31 cellular contexts compared by ENCODE assay signal in the genomic region with DNA sequence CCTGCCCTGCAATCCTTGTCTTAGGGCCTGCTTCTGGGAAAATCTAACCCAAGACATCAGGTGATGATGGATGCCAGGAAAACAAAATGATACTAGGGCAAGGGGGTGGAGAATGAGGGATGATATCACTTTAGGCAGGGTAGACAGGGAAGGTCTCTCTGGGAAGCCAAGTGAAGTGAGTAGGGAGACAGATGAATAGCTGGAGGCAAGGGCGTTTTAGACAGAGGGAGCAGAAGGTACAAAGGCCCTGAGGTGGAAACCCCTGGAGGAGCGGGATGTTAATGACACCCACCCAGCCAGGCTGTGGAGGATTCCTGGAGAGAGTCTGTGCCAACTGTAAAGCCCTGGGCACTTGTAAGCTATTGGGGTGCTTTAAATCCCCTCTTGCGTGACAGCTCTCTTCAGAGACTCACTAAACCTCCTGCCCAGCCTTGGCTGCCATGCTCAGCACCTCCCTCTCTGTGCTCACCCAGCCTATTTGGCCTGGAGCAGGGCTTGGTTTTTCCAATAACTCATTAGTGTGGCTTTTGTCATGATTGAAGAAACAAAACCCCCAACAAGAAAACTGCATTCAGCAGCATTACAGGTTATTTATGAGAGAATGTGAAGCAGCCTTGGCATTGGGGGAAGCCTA.
"Had no signal": no experiment of that assay in that cellular context is flagged by ENCODE, and none has a peak within 500 bp of the region (broad histone marks: within the 10 kb centered on the region; RNA-seq: fewer than 3 reads in every experiment).

No MANE protein-coding gene starts in this region.

- H3K9me3 ChIP-seq: esophagus muscularis mucosa, left ventricle myocardium inferior, mucosa of descending colon, ovary, upper lobe of left lung, vagina had no signal

- H3K27ac Mint-ChIP-seq: activated CD4-positive, alpha-beta T cell treated with anti-CD3 and anti-CD28 coated beads, Interleukin-2, amount 10 ng/mL, durations not matched to agents 24 days and 14 days; activated CD8-positive, alpha-beta T cell treated with anti-CD3 and anti-CD28 coated beads for 36 hours; activated naive CD8-positive, alpha-beta T cell; activated T-cell treated with anti-CD3 and anti-CD28 coated beads, Interleukin-2, amount 50 U/mL, for 72 hours; dendritic cell treated with granulocyte-macrophage colony-stimulating factor and Interleukin-4, amounts not matched to agents 40 ng/mL and 50 ng/mL, for 4 days; natural killer cell treated with Interleukin-12 subunit alpha and Interleukin-12 subunit beta and Interleukin-15 and Interleukin-18, amount 100 ng/mL, for 72 hours; progenitor cell of endocrine pancreas; stimulated activated naive CD8-positive, alpha-beta T cell treated with anti-CD3 and anti-CD28 coated beads, Interleukin-15, amount 100 ng/mL, for 72 hours; T-helper 17 cell had no signal

- ATAC-seq: mucosa of descending colon; natural killer cell treated with Interleukin-12 subunit alpha and Interleukin-12 subunit beta and Interleukin-15 and Interleukin-18, amount 100 ng/mL, for 72 hours; sciatic nerve; T-helper 17 cell had no signal

- H3K4me3 Mint-ChIP-seq: activated CD4-positive, alpha-beta T cell treated with anti-CD3 and anti-CD28 coated beads, Interleukin-2, amount 10 ng/mL, durations not matched to agents 24 days and 14 days; activated CD8-positive, alpha-beta T cell treated with anti-CD3 and anti-CD28 coated beads for 36 hours; activated naive CD8-positive, alpha-beta T cell; activated T-cell treated with anti-CD3 and anti-CD28 coated beads, Interleukin-2, amount 50 U/mL, for 72 hours; central memory CD8-positive, alpha-beta T cell; dendritic cell treated with granulocyte-macrophage colony-stimulating factor and Interleukin-4, amounts not matched to agents 40 ng/mL and 50 ng/mL, for 4 days; natural killer cell treated with Interleukin-12 subunit alpha and Interleukin-12 subunit beta and Interleukin-15 and Interleukin-18, amount 100 ng/mL, for 72 hours; stimulated activated naive CD8-positive, alpha-beta T cell treated with anti-CD3 and anti-CD28 coated beads, Interleukin-15, amount 100 ng/mL, for 72 hours; T-helper 17 cell had no signal

- H3K27ac ChIP-seq: esophagus muscularis mucosa, left ventricle myocardium inferior, ovary, skin epidermis, upper lobe of left lung, vagina, WERI-Rb-1 had no signal

- H3K4me3 ChIP-seq: esophagus muscularis mucosa, left ventricle myocardium inferior, lung, mucosa of descending colon, ovary, skin epidermis, upper lobe of left lung, vagina had no signal

- H3K36me3 ChIP-seq: esophagus muscularis mucosa, left ventricle myocardium inferior, ovary, upper lobe of left lung, vagina, WERI-Rb-1 had no signal

- H3K9me3 Mint-ChIP-seq: activated CD4-positive, alpha-beta T cell treated with anti-CD3 and anti-CD28 coated beads, Interleukin-2, amount 10 ng/mL, durations not matched to agents 24 days and 14 days; activated CD8-positive, alpha-beta T cell treated with anti-CD3 and anti-CD28 coated beads for 36 hours; activated T-cell treated with anti-CD3 and anti-CD28 coated beads, Interleukin-2, amount 50 U/mL, for 72 hours; central memory CD8-positive, alpha-beta T cell; dendritic cell treated with granulocyte-macrophage colony-stimulating factor and Interleukin-4, amounts not matched to agents 40 ng/mL and 50 ng/mL, for 4 days; natural killer cell treated with Interleukin-12 subunit alpha and Interleukin-12 subunit beta and Interleukin-15 and Interleukin-18, amount 100 ng/mL, for 72 hours; stimulated activated naive CD8-positive, alpha-beta T cell treated with anti-CD3 and anti-CD28 coated beads, Interleukin-15, amount 100 ng/mL, for 72 hours had no signal

- H3K27me3 Mint-ChIP-seq: activated naive CD8-positive, alpha-beta T cell; central memory CD8-positive, alpha-beta T cell had no signal

- H3K27me3 ChIP-seq: esophagus muscularis mucosa, ovary, upper lobe of left lung, vagina had no signal

- H3K36me3 Mint-ChIP-seq: activated naive CD8-positive, alpha-beta T cell; natural killer cell treated with Interleukin-12 subunit alpha and Interleukin-12 subunit beta and Interleukin-15 and Interleukin-18, amount 100 ng/mL, for 72 hours had no signal

- DNase-seq: activated CD4-positive, alpha-beta T cell treated with anti-CD3 and anti-CD28 coated beads, Interleukin-2, amount 10 ng/mL, durations not matched to agents 24 days and 14 days; activated CD4-positive, CD25-positive, alpha-beta regulatory T cell treated with anti-CD3 and anti-CD28 coated beads, Interleukin-2, amount 50 U/mL, for 72 hours; activated naive CD4-positive, alpha-beta T cell; activated T-cell treated with anti-CD3 and anti-CD28 coated beads, Interleukin-2, amount 50 U/mL, for 72 hours; anterior cingulate cortex; effector CD4-positive, alpha-beta T cell; foreskin melanocyte; kidney glomerular epithelial cell; left ventricle myocardium inferior; mesendoderm; mucosa of descending colon; ovary; retina; stimulated activated CD4-positive, alpha-beta T cell treated with anti-CD3 and anti-CD28 coated beads, Interleukin-12 subunit alpha, Interleukin-12 subunit beta, amount 100 ng/mL, for 4 hours; stimulated activated CD4-positive, alpha-beta T cell treated with anti-CD3 and anti-CD28 coated beads, Interleukin-4, amount 100 ng/mL, for 1 hour; stimulated activated naive CD8-positive, alpha-beta T cell treated with anti-CD3 and anti-CD28 coated beads, Interleukin-15, amount 100 ng/mL, for 72 hours; substantia nigra; T-helper 17 cell; upper lobe of left lung; WERI-Rb-1 had no signal
